Comparison of ENCODE assay signal across 2 cellular contexts in genomic region chr22:33591946-33592345, GRCh38.
TF ChIP-seq lines count a peak whose summit lies in the region.

No MANE protein-coding gene starts in this region.

TF ChIP-seq in HepG2, 621 proteins besides CTCF, POLR2A, EP300 and RAD21:
- TF ChIP-seq KDM6A (CRISPR knock-in tag; IDR thresholded peaks at IDR 0.05; ENCODE audit: low read depth) (no peak), HNRNPK (IDR thresholded peaks at IDR 0.05; ENCODE audit: low read depth, low read length, poor library complexity, severe bottlenecking) (peak; percentile 92), ARHGAP35 (CRISPR knock-in tag; IDR thresholded peaks at IDR 0.05; ENCODE audit: borderline replicate concordance) (no peak), ZNF460 (CRISPR knock-in tag; IDR thresholded peaks at IDR 0.05; ENCODE audit: borderline replicate concordance) (no peak), ZBTB34 (CRISPR knock-in tag; IDR thresholded peaks at IDR 0.05) (no peak), ZBTB44 (CRISPR knock-in tag; IDR thresholded peaks at IDR 0.05) (no peak), ZNF709 (CRISPR knock-in tag; IDR thresholded peaks at IDR 0.05) (no peak)
- TF ChIP-seq, protein P1, sequence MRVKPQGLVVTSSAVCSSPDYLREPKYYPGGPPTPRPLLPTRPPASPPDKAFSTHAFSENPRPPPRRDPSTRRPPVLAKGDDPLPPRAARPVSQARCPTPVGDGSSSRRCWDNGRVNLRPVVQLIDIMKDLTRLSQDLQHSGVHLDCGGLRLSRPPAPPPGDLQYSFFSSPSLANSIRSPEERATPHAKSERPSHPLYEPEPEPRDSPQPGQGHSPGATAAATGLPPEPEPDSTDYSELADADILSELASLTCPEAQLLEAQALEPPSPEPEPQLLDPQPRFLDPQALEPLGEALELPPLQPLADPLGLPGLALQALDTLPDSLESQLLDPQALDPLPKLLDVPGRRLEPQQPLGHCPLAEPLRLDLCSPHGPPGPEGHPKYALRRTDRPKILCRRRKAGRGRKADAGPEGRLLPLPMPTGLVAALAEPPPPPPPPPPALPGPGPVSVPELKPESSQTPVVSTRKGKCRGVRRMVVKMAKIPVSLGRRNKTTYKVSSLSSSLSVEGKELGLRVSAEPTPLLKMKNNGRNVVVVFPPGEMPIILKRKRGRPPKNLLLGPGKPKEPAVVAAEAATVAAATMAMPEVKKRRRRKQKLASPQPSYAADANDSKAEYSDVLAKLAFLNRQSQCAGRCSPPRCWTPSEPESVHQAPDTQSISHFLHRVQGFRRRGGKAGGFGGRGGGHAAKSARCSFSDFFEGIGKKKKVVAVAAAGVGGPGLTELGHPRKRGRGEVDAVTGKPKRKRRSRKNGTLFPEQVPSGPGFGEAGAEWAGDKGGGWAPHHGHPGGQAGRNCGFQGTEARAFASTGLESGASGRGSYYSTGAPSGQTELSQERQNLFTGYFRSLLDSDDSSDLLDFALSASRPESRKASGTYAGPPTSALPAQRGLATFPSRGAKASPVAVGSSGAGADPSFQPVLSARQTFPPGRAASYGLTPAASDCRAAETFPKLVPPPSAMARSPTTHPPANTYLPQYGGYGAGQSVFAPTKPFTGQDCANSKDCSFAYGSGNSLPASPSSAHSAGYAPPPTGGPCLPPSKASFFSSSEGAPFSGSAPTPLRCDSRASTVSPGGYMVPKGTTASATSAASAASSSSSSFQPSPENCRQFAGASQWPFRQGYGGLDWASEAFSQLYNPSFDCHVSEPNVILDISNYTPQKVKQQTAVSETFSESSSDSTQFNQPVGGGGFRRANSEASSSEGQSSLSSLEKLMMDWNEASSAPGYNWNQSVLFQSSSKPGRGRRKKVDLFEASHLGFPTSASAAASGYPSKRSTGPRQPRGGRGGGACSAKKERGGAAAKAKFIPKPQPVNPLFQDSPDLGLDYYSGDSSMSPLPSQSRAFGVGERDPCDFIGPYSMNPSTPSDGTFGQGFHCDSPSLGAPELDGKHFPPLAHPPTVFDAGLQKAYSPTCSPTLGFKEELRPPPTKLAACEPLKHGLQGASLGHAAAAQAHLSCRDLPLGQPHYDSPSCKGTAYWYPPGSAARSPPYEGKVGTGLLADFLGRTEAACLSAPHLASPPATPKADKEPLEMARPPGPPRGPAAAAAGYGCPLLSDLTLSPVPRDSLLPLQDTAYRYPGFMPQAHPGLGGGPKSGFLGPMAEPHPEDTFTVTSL (CRISPR knock-in tag; IDR thresholded peaks at IDR 0.05; ENCODE audit: borderline replicate concordance) = no peak

TF ChIP-seq in K562, 482 proteins besides CTCF, POLR2A, EP300 and RAD21 (continued from another document):
- no peak for TF ChIP-seq ZNF311 (CRISPR knock-in tag; IDR thresholded peaks at IDR 0.05)
- TF ChIP-seq HNRNPK (IDR thresholded peaks at IDR 0.05; ENCODE audit: low read depth, low read length, poor library complexity, severe bottlenecking) = peak; percentile 50
- TF ChIP-seq XRCC5 (IDR thresholded peaks at IDR 0.05; ENCODE audit: low read depth, low read length) = no peak
TF ChIP-seq in K562: peak in this region for 1.
